ENCODE assay signal across 27 cellular contexts in genomic region chr18:36602620-36603019, GRCh38.
"Had no signal": no experiment of that assay in that cellular context is flagged by ENCODE, and none has a peak within 500 bp of the region (broad histone marks: within the 10 kb centered on the region; RNA-seq: fewer than 3 reads in every experiment).

No MANE protein-coding gene starts in this region.

- H3K9me3 Mint-ChIP-seq: activated B cell treated with CpG ODN at 0.5 μM for 24 hours; activated CD4-positive, alpha-beta T cell treated with anti-CD3 and anti-CD28 coated beads, Interleukin-2, amount 10 ng/mL, durations not matched to agents 24 days and 14 days; activated T-cell treated with anti-CD3 and anti-CD28 coated beads, Interleukin-2, amount 50 U/mL, for 24 hours; activated T-helper 1 cell treated with anti-CD3 and anti-CD28 coated beads, Interleukin-12 subunit alpha, Interleukin-12 subunit beta, Interleukin-2, Interleukin-4 antibody, amounts not matched to agents 30 ng/mL and 10 ng/mL and 1 ng/mL, durations not matched to agents 14 hours and 24 hours and 36 hours had no signal

- H3K27me3 Mint-ChIP-seq: activated CD4-positive, alpha-beta T cell treated with anti-CD3 and anti-CD28 coated beads, Interleukin-2, amount 10 ng/mL, durations not matched to agents 24 days and 14 days; activated CD8-positive, alpha-beta memory T cell treated with anti-CD3 and anti-CD28 coated beads, Interleukin-2, amount 10 ng/mL, durations not matched to agents 7 days and 5 days; activated T-cell treated with anti-CD3 and anti-CD28 coated beads, Interleukin-2, amount 50 U/mL, for 24 hours had no signal

- DNase-seq: activated B cell treated with CpG ODN at 0.5 μM for 24 hours; activated CD4-positive, alpha-beta T cell treated with anti-CD3 and anti-CD28 coated beads for 1 hour; activated CD4-positive, alpha-beta T cell treated with anti-CD3 and anti-CD28 coated beads, Interleukin-2, amount 10 ng/mL, durations not matched to agents 24 days and 14 days; activated CD4-positive, alpha-beta T cell treated with anti-CD3 and anti-CD28 coated beads, Interleukin-2, amount 50 U/mL, for 48 hours; activated CD8-positive, alpha-beta memory T cell treated with anti-CD3 and anti-CD28 coated beads, Interleukin-2, amount 10 ng/mL, durations not matched to agents 7 days and 5 days; activated effector memory CD4-positive, alpha-beta T cell treated with Interleukin-2 at 50 U/mL for 16 hours; activated naive CD4-positive, alpha-beta T cell treated with Interleukin-2 at 50 U/mL for 16 hours; activated naive CD8-positive, alpha-beta T cell treated with anti-CD3 and anti-CD28 coated beads, Interleukin-2, amount 10 ng/mL, durations not matched to agents 7 days and 5 days; activated T-cell treated with anti-CD3 and anti-CD28 coated beads, Interleukin-2, amount 50 U/mL, for 24 hours; adrenal gland; aorta; body of pancreas; Kasumi-1; KBM-7; NCI-H1105 treated with DMSO at 0.1 percent for 48 hours; NCI-H1436 treated with DMSO at 0.1 percent for 48 hours; NCI-H187; NCI-H2081; NCI-H510A treated with DMSO at 0.1 percent for 48 hours; NCI-H69; NK-92 treated with Interleukin-12 subunit alpha and Interleukin-12 subunit beta, amount 100 ng/mL, for 24 hours; Peyer's patch; Right ventricle myocardium superior had no signal

- H3K4me1 Mint-ChIP-seq: activated B cell treated with CpG ODN at 0.5 μM for 24 hours had no signal

- H3K4me1 ChIP-seq: body of pancreas had no signal

- H3K36me3 Mint-ChIP-seq: activated CD8-positive, alpha-beta memory T cell treated with anti-CD3 and anti-CD28 coated beads, Interleukin-2, amount 10 ng/mL, durations not matched to agents 7 days and 5 days; activated naive CD8-positive, alpha-beta T cell treated with anti-CD3 and anti-CD28 coated beads, Interleukin-2, amount 10 ng/mL, durations not matched to agents 7 days and 5 days had no signal

- FAIRE-seq: colon had no signal

- H3K27ac ChIP-seq: adrenal gland, body of pancreas, Peyer's patch, RWPE1 had no signal

- H3K4me3 ChIP-seq: adrenal gland, body of pancreas, Peyer's patch had no signal

- H3K4me3 Mint-ChIP-seq: activated B cell treated with CpG ODN at 0.5 μM for 24 hours; activated CD4-positive, alpha-beta T cell treated with anti-CD3 and anti-CD28 coated beads, Interleukin-2, amount 10 ng/mL, durations not matched to agents 24 days and 14 days; activated CD8-positive, alpha-beta memory T cell treated with anti-CD3 and anti-CD28 coated beads, Interleukin-2, amount 10 ng/mL, durations not matched to agents 7 days and 5 days; activated naive CD8-positive, alpha-beta T cell treated with anti-CD3 and anti-CD28 coated beads, Interleukin-2, amount 10 ng/mL, durations not matched to agents 7 days and 5 days; activated T-cell treated with anti-CD3 and anti-CD28 coated beads, Interleukin-2, amount 50 U/mL, for 24 hours; activated T-helper 1 cell treated with anti-CD3 and anti-CD28 coated beads, Interleukin-12 subunit alpha, Interleukin-12 subunit beta, Interleukin-2, Interleukin-4 antibody, amounts not matched to agents 30 ng/mL and 10 ng/mL and 1 ng/mL, durations not matched to agents 14 hours and 24 hours and 36 hours; T-helper 1 cell treated with Interleukin-12 subunit alpha and Interleukin-12 subunit beta and Interleukin-4 antibody, amounts not matched to agents 30 μg/mL and 1 μg/mL, for 36 hours had no signal

- H3K36me3 ChIP-seq: adrenal gland, Peyer's patch had no signal

- ATAC-seq: activated CD8-positive, alpha-beta memory T cell treated with anti-CD3 and anti-CD28 coated beads, Interleukin-2, amount 10 ng/mL, durations not matched to agents 7 days and 5 days; body of pancreas had no signal

- H3K27me3 ChIP-seq: adrenal gland, body of pancreas, Peyer's patch had no signal

- H3K9me3 ChIP-seq: adrenal gland, body of pancreas, Peyer's patch had no signal

- H3K27ac Mint-ChIP-seq: activated B cell treated with CpG ODN at 0.5 μM for 24 hours; activated CD4-positive, alpha-beta T cell treated with anti-CD3 and anti-CD28 coated beads, Interleukin-2, amount 10 ng/mL, durations not matched to agents 24 days and 14 days; activated CD8-positive, alpha-beta memory T cell treated with anti-CD3 and anti-CD28 coated beads, Interleukin-2, amount 10 ng/mL, durations not matched to agents 7 days and 5 days; activated naive CD8-positive, alpha-beta T cell treated with anti-CD3 and anti-CD28 coated beads, Interleukin-2, amount 10 ng/mL, durations not matched to agents 7 days and 5 days; activated T-cell treated with anti-CD3 and anti-CD28 coated beads, Interleukin-2, amount 50 U/mL, for 24 hours; activated T-helper 1 cell treated with anti-CD3 and anti-CD28 coated beads, Interleukin-12 subunit alpha, Interleukin-12 subunit beta, Interleukin-2, Interleukin-4 antibody, amounts not matched to agents 30 ng/mL and 10 ng/mL and 1 ng/mL, durations not matched to agents 14 hours and 24 hours and 36 hours; T-helper 1 cell treated with Interleukin-12 subunit alpha and Interleukin-12 subunit beta and Interleukin-4 antibody, amounts not matched to agents 30 μg/mL and 1 μg/mL, for 36 hours had no signal
